Comparison of ENCODE assay signal across 15 cellular contexts in the genomic region with DNA sequence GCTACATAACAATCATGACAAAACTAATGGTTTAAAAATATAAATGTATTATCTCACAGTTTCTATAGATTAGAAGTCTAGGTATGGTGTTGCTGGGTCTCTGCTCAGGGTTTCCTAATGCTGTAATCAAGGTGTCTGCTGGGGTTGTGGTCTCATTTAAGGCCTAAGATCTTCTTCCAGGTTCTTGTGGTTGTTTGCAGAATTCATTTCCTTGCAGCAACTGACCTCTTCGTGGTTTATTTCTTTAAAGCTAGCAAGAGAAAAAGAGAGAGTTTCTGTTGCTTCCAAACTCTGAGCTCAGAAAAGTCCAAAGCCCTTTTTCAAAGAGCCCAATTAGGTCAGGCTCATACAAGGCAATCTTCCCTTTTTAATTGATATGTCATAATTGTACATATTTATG.
DNase-seq lines count a peak whose midpoint lies in the region; ATAC-seq and TF ChIP-seq lines count a peak whose summit lies in the region.
"Had no signal": no experiment of that assay in that cellular context is flagged by ENCODE, and none has a peak within 500 bp of the region (broad histone marks: within the 10 kb centered on the region; RNA-seq: fewer than 3 reads in every experiment).

No MANE protein-coding gene starts in this region.

- no peaks in the 10 kb centered on the region for H3K9me3 Mint-ChIP-seq in HFFc6

- peaks cover 53% of the 10 kb centered on the region for H3K4me1 Mint-ChIP-seq in HFFc6 (ENCODE audit: low read depth)
- H3K4me1 Mint-ChIP-seq: B cell had no signal

- TF ChIP-seq CTCF in HFFc6 (IDR thresholded peaks at IDR 0.05) (no peak), astrocyte of the spinal cord (IDR thresholded peaks at IDR 0.05; ENCODE audit: low read depth, low read length) (no peak), left lung (IDR thresholded peaks at IDR 0.05) (no peak)

- in situ Hi-C loops in astrocyte of the spinal cord (cut with HindIII; ENCODE audit: low sequenced_read_pairs): no loop called here

- no peak for ATAC-seq in left lung
- ATAC-seq in HG03432 (IDR thresholded peaks at IDR 0.05; ENCODE audit: unreplicated experiment): no peak

- peaks cover 6% of the 10 kb centered on the region; the same call in 1 of the 2 replicates for H3K36me3 Mint-ChIP-seq in HFFc6 (ENCODE audit: low read depth)

- H3K27me3 Mint-ChIP-seq in HFFc6 (ENCODE audit: insufficient read depth): no peaks in the 10 kb centered on the region
- H3K27me3 Mint-ChIP-seq: B cell; CD4-positive, alpha-beta T cell had no signal

- no peaks in the 10 kb centered on the region for H3K4me1 ChIP-seq in left lung

- H3K36me3 ChIP-seq in left lung: no peaks in the 10 kb centered on the region

- no peaks in the 10 kb centered on the region for H3K9me3 ChIP-seq in left lung

- intact Hi-C loops in left lung (cut with DNase I): no loop called here

- H3K4me3 ChIP-seq in astrocyte of the spinal cord (ENCODE audit: low read depth, low read length) (no peak overlapping the region), left lung (no peak overlapping the region)
- H3K4me3 ChIP-seq: GM23248 had no signal

- no peak overlapping the region for H3K27ac ChIP-seq in left lung
- H3K27ac ChIP-seq: GM23248 had no signal

- H3K4me3 Mint-ChIP-seq in HFFc6: peak overlapping the region; percentile 58; the same call in 1 of the 2 replicates
- H3K4me3 Mint-ChIP-seq: B cell; CD4-positive, alpha-beta T cell had no signal

- H3K27me3 ChIP-seq in left lung: no peaks in the 10 kb centered on the region

- H3K27ac Mint-ChIP-seq in HFFc6: peak overlapping the region; percentile 98
- H3K27ac Mint-ChIP-seq: B cell; CD4-positive, alpha-beta T cell had no signal

- DNase-seq in HFFc6 (no peak), RPMI7951 (ENCODE audit: low read depth) (peak; percentile 7), astrocyte of the spinal cord (ENCODE audit: low read depth, low spot score) (peak; percentile 70), retina (peak; percentile 9), left lung (no peak), NCI-H1436 treated with DMSO at 0.1 percent for 48 hours (lab: John Stamatoyannopoulos, UW) (no peak)
- DNase-seq: ACHN; Calu3; CD4-positive, alpha-beta T cell; GF-D8; NCI-H1092; NCI-H2171 had no signal

Comparison
In these comparisons a context has a peak if more than half of its experiments do, and no peak if none do; other contexts are left out.
1. DNase-seq: peak in RPMI7951 (single experiment), astrocyte of the spinal cord (single experiment) and retina (single experiment); none in HFFc6 (single experiment), left lung (0 of 2) and NCI-H1436 treated with DMSO at 0.1 percent for 48 hours (single experiment).